ENCODE assay signal across 1 cellular context in the genomic region with DNA sequence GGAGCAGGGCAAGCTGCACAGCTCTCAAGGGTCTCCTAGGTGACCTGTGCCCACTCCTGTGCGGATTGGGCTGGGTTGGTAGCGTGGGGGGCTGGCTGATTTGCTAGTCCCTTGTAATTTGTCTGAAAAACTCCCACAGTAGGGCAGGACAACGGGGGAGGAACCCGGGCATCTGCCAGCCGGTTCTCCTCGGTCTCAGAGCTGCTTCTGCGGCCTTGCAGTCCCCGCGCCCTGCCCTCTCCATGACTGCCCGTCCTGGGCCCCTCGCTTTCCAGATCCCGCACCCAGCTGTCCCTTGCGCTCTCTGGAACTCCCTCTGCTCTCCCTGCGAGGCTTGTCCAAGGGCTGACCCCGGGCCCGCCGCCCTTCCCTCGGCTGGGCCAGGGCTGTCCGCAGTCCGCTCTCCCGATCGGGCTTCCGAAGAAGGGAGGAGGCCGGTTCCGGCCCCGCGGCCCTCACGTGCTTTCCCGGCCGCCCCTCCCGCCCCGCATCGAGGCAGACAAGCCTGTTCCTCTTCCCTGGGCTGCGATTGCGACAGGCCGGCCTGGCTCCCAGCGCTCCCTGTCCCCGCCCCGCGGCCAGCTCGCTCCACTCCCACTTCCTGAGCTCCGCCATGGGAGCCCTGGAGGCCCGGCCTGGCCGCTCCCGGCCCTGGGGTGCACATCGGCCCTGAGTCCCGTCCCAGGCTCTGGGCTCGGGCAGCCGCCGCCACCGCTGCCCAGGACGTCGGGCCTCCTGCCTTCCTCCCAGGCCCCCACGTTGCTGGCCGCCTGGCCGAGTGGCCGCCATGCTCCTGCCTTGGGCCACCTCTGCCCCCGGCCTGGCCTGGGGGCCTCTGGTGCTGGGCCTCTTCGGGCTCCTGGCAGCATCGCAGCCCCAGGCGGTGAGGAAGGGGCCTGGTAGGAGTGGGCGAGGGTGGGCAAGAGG.
TF ChIP-seq lines count a peak whose summit lies in the region.

TSS of gene LTBR (plus strand) at position 591 of the 927 bp plus-strand sequence. CDS start at position 788, 197 bp downstream.

TF ChIP-seq in HepG2, 621 proteins besides CTCF, POLR2A, EP300 and RAD21 (continued from another document):
- TF ChIP-seq, protein P1, sequence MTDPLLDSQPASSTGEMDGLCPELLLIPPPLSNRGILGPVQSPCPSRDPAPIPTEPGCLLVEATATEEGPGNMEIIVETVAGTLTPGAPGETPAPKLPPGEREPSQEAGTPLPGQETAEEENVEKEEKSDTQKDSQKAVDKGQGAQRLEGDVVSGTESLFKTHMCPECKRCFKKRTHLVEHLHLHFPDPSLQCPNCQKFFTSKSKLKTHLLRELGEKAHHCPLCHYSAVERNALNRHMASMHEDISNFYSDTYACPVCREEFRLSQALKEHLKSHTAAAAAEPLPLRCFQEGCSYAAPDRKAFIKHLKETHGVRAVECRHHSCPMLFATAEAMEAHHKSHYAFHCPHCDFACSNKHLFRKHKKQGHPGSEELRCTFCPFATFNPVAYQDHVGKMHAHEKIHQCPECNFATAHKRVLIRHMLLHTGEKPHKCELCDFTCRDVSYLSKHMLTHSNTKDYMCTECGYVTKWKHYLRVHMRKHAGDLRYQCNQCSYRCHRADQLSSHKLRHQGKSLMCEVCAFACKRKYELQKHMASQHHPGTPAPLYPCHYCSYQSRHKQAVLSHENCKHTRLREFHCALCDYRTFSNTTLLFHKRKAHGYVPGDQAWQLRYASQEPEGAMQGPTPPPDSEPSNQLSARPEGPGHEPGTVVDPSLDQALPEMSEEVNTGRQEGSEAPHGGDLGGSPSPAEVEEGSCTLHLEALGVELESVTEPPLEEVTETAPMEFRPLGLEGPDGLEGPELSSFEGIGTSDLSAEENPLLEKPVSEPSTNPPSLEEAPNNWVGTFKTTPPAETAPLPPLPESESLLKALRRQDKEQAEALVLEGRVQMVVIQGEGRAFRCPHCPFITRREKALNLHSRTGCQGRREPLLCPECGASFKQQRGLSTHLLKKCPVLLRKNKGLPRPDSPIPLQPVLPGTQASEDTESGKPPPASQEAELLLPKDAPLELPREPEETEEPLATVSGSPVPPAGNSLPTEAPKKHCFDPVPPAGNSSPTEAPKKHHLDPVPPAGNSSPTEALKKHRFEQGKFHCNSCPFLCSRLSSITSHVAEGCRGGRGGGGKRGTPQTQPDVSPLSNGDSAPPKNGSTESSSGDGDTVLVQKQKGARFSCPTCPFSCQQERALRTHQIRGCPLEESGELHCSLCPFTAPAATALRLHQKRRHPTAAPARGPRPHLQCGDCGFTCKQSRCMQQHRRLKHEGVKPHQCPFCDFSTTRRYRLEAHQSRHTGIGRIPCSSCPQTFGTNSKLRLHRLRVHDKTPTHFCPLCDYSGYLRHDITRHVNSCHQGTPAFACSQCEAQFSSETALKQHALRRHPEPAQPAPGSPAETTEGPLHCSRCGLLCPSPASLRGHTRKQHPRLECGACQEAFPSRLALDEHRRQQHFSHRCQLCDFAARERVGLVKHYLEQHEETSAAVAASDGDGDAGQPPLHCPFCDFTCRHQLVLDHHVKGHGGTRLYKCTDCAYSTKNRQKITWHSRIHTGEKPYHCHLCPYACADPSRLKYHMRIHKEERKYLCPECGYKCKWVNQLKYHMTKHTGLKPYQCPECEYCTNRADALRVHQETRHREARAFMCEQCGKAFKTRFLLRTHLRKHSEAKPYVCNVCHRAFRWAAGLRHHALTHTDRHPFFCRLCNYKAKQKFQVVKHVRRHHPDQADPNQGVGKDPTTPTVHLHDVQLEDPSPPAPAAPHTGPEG (CRISPR knock-in tag; IDR thresholded peaks at IDR 0.05), result 0 out of 2 replicates have a peak, but pooled peaks have one; percentile 49
- TF ChIP-seq POLR2AphosphoS2 (IDR thresholded peaks at IDR 0.05; ENCODE audit: low read depth, low read length), result no peak
